In the genomic region with DNA sequence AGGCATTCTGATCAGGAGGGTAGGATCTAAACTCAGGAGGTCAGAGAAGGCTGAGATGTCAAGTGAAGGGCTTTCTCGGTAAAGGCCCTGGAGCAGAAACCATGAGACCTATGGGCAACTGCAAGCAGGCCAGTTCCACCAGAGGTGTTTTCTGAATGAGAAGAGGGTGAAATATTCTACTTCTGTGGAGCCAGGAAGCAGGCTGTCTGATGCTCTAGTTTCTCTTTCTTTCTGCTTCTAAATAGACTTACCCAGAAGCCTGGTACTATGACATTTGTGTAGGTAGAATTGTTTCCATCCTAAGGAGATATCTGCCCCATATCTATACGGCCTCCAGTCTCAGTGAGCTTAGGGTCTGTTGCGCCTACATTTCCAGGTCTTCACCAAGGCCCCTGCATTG, we compare ENCODE assay signal across 27 cellular contexts.
DNase-seq lines count a peak whose midpoint lies in the region; ATAC-seq and TF ChIP-seq lines count a peak whose summit lies in the region.
"Had no signal": no experiment of that assay in that cellular context is flagged by ENCODE, and none has a peak within 500 bp of the region (broad histone marks: within the 10 kb centered on the region; RNA-seq: fewer than 3 reads in every experiment).

No MANE protein-coding gene starts in this region.

- WGBS in spleen, 5 donors = 85 to 88% (median 87%) methylated on average over 3 of the region's 3 CpGs

- H3K36me3 ChIP-seq in spleen = peaks cover 0 to 6% (median 0%) of the 10 kb centered on the region in 6 donors
- H3K36me3 ChIP-seq: SJSA1, WERI-Rb-1 had no signal

- TF ChIP-seq CTCF in spleen (IDR thresholded peaks at IDR 0.05 in 8 of 11, conservative IDR thresholded peaks at IDR 0.05 in 3 of 11) (no peak), glutamatergic neuron (IDR thresholded peaks at IDR 0.05; ENCODE audit: partially characterized antibody, unreplicated experiment) (no peak)

- no peak overlapping the region for H3K4me3 ChIP-seq in spleen
- H3K4me3 ChIP-seq: SJSA1 had no signal

- ATAC-seq in HG02884 (IDR thresholded peaks at IDR 0.05; ENCODE audit: unreplicated experiment) = no peak
- ATAC-seq: activated T-cell treated with anti-CD3 and anti-CD28 coated beads, Interleukin-2, amount 50 U/mL, for 72 hours; foreskin keratinocyte; Panc1; stimulated activated naive CD8-positive, alpha-beta T cell treated with anti-CD3 and anti-CD28 coated beads, Interleukin-15, Interleukin-2, amounts not matched to agents 100 U/mL and 50 U/mL, for 24 hours had no signal

- peaks cover 26% of the 10 kb centered on the region for H3K36me3 Mint-ChIP-seq in T-helper 1 cell treated with Interleukin-12 subunit alpha and Interleukin-12 subunit beta and Interleukin-4 antibody, amounts not matched to agents 30 μg/mL and 1 μg/mL, for 36 hours (ENCODE audit: low read depth)
- H3K36me3 Mint-ChIP-seq in IgD-negative memory B cell (peaks cover 2% of the 10 kb centered on the region), glutamatergic neuron (ENCODE audit: unreplicated experiment) (no peaks in the 10 kb centered on the region)
- H3K36me3 Mint-ChIP-seq in activated naive CD8-positive, alpha-beta T cell treated with anti-CD3 and anti-CD28 coated beads for 36 hours = no peaks in the 10 kb centered on the region

- intact Hi-C loops in spleen (cut with DNase I; ENCODE audit: low total_unique reads) = loop anchor here (10.0 kb wide), 1 partner anchor 70 kb away; no protein-coding TSS in a partner anchor

- H3K4me3 Mint-ChIP-seq in T-helper 1 cell treated with Interleukin-12 subunit alpha and Interleukin-12 subunit beta and Interleukin-4 antibody, amounts not matched to agents 30 μg/mL and 1 μg/mL, for 36 hours = peak overlapping the region; percentile 2
- peak overlapping the region in 3 of 4 donors; percentile 72 to 89 (median 81) for H3K4me3 Mint-ChIP-seq in IgD-negative memory B cell
- no peak overlapping the region for H3K4me3 Mint-ChIP-seq in activated naive CD8-positive, alpha-beta T cell treated with anti-CD3 and anti-CD28 coated beads for 36 hours
- H3K4me3 Mint-ChIP-seq in glutamatergic neuron (ENCODE audit: unreplicated experiment) = no peak overlapping the region

- peak overlapping the region in 7 of 8 donors; percentile 44 to 88 (median 80) for H3K27ac ChIP-seq in spleen
- H3K27ac ChIP-seq: foreskin keratinocyte, SJSA1, WERI-Rb-1 had no signal

- no peak for TF ChIP-seq POLR2A in spleen (IDR thresholded peaks at IDR 0.05)

- H3K4me1 ChIP-seq in spleen = peaks cover 17 to 98% (median 52%) of the 10 kb centered on the region in 6 donors
- H3K4me1 ChIP-seq: foreskin keratinocyte, SJSA1 had no signal

- H3K9me3 ChIP-seq in spleen = no peaks in the 10 kb centered on the region
- H3K9me3 ChIP-seq: SJSA1 had no signal

- DNase-seq in T-helper 1 cell (no peak), spleen (no peak), glutamatergic neuron (no peak)
- DNase-seq in activated naive CD8-positive, alpha-beta T cell treated with anti-CD3 and anti-CD28 coated beads for 36 hours = no peak
- DNase-seq in stimulated activated CD4-positive, alpha-beta T cell treated with anti-CD3 and anti-CD28 coated beads, Interleukin-4, amount 100 ng/mL, for 4 hours = no peak
- DNase-seq: 8988T; activated T-cell treated with anti-CD3 and anti-CD28 coated beads, Interleukin-2, amount 50 U/mL, for 72 hours; AML-193; cerebellar nuclear complex; COR-L47; DMS79 treated with DMSO at 0.1 percent for 48 hours; erythroblast; foreskin keratinocyte; H7; islet precursor cell; NCI-H1417; NCI-H510A treated with DMSO at 0.1 percent for 48 hours; NK-92 treated with Interleukin-12 subunit alpha and Interleukin-12 subunit beta, amount 100 ng/mL, for 24 hours; stimulated activated CD4-positive, alpha-beta T cell treated with anti-CD3 and anti-CD28 coated beads, Interleukin-1b, Interleukin-23, amount 100 ng/mL, for 48 hours; stimulated activated naive CD8-positive, alpha-beta T cell treated with anti-CD3 and anti-CD28 coated beads, Interleukin-15, Interleukin-2, amounts not matched to agents 100 U/mL and 50 U/mL, for 24 hours; trophoblast cell; WERI-Rb-1 had no signal

- peak overlapping the region; percentile 97 for H3K27ac Mint-ChIP-seq in T-helper 1 cell treated with Interleukin-12 subunit alpha and Interleukin-12 subunit beta and Interleukin-4 antibody, amounts not matched to agents 30 μg/mL and 1 μg/mL, for 36 hours
- H3K27ac Mint-ChIP-seq in IgD-negative memory B cell (peak overlapping the region; percentile 87 to 100 (median 95)), glutamatergic neuron (ENCODE audit: unreplicated experiment) (no peak overlapping the region)
- peak overlapping the region; percentile 57 for H3K27ac Mint-ChIP-seq in activated naive CD8-positive, alpha-beta T cell treated with anti-CD3 and anti-CD28 coated beads for 36 hours
- H3K27ac Mint-ChIP-seq: activated T-cell treated with anti-CD3 and anti-CD28 coated beads, Interleukin-2, amount 50 U/mL, for 72 hours had no signal

- H3K9me3 Mint-ChIP-seq in T-helper 1 cell treated with Interleukin-12 subunit alpha and Interleukin-12 subunit beta and Interleukin-4 antibody, amounts not matched to agents 30 μg/mL and 1 μg/mL, for 36 hours = peaks cover 1% of the 10 kb centered on the region
- no peaks in the 10 kb centered on the region for H3K9me3 Mint-ChIP-seq in IgD-negative memory B cell
- H3K9me3 Mint-ChIP-seq in activated naive CD8-positive, alpha-beta T cell treated with anti-CD3 and anti-CD28 coated beads for 36 hours = no peaks in the 10 kb centered on the region
- H3K9me3 Mint-ChIP-seq in glutamatergic neuron (ENCODE audit: unreplicated experiment) = no peaks in the 10 kb centered on the region
- H3K9me3 Mint-ChIP-seq: activated T-cell treated with anti-CD3 and anti-CD28 coated beads, Interleukin-2, amount 50 U/mL, for 72 hours had no signal

- no peaks in the 10 kb centered on the region for H3K27me3 ChIP-seq in spleen (replicated peaks in 1 of 7)
- H3K27me3 ChIP-seq: foreskin keratinocyte, SJSA1 had no signal

- H3K4me1 Mint-ChIP-seq in T-helper 1 cell treated with Interleukin-12 subunit alpha and Interleukin-12 subunit beta and Interleukin-4 antibody, amounts not matched to agents 30 μg/mL and 1 μg/mL, for 36 hours (ENCODE audit: low read depth) = peaks cover 69% of the 10 kb centered on the region
- H3K4me1 Mint-ChIP-seq in IgD-negative memory B cell (peaks cover 57 to 81% (median 70%) of the 10 kb centered on the region in 3 donors), glutamatergic neuron (ENCODE audit: low read depth, unreplicated experiment) (no peaks in the 10 kb centered on the region)
- peaks cover 6% of the 10 kb centered on the region for H3K4me1 Mint-ChIP-seq in activated naive CD8-positive, alpha-beta T cell treated with anti-CD3 and anti-CD28 coated beads for 36 hours

- H3K27me3 Mint-ChIP-seq in T-helper 1 cell treated with Interleukin-12 subunit alpha and Interleukin-12 subunit beta and Interleukin-4 antibody, amounts not matched to agents 30 μg/mL and 1 μg/mL, for 36 hours (ENCODE audit: low read depth) = no peaks in the 10 kb centered on the region
- H3K27me3 Mint-ChIP-seq in IgD-negative memory B cell (no peaks in the 10 kb centered on the region), glutamatergic neuron (ENCODE audit: unreplicated experiment) (no peaks in the 10 kb centered on the region)
- H3K27me3 Mint-ChIP-seq in activated naive CD8-positive, alpha-beta T cell treated with anti-CD3 and anti-CD28 coated beads for 36 hours = no peaks in the 10 kb centered on the region

Comparison
In these comparisons a context has a peak if more than half of its experiments do, and no peak if none do; other contexts are left out.
1. H3K4me3 Mint-ChIP-seq: peak in T-helper 1 cell treated with Interleukin-12 subunit alpha and Interleukin-12 subunit beta and Interleukin-4 antibody, amounts not matched to agents 30 μg/mL and 1 μg/mL, for 36 hours (single experiment) and IgD-negative memory B cell (3 of 4); none in activated naive CD8-positive, alpha-beta T cell treated with anti-CD3 and anti-CD28 coated beads for 36 hours (single experiment) and glutamatergic neuron (single experiment).